Comparison of ENCODE assay signal across 10 cellular contexts in genomic region chr3:170689218-170689874, GRCh38.
DNase-seq lines count a peak whose midpoint lies in the region; ATAC-seq, FAIRE-seq and TF ChIP-seq lines count a peak whose summit lies in the region.
"Had no signal": no experiment of that assay in that cellular context is flagged by ENCODE, and none has a peak within 500 bp of the region (broad histone marks: within the 10 kb centered on the region; RNA-seq: fewer than 3 reads in every experiment).

No MANE protein-coding gene starts in this region.

- no peak for TF ChIP-seq CTCF in fibroblast of pulmonary artery (IDR thresholded peaks at IDR 0.05; ENCODE audit: low read length, missing control alignments)
- TF ChIP-seq CTCF in suprapubic skin (IDR thresholded peaks at IDR 0.05), result no peak
- TF ChIP-seq CTCF in omental fat pad (IDR thresholded peaks at IDR 0.05), result no peak

- DNase-seq in HAP-1 (ENCODE audit: low spot score in 2 of 2) (peak; percentile 76 to 83), RCC 7860 (ENCODE audit: low spot score) (peak; percentile 91), fibroblast of pulmonary artery (ENCODE audit: low read depth) (peak; percentile 87), suprapubic skin (ENCODE audit: low spot score in 2 of 2) (no peak), SHP77 (lab: John Stamatoyannopoulos, UW) (no peak), HUDEP-2 (lab: John Stamatoyannopoulos, UW; ENCODE audit: unreplicated experiment in 76 of 76) (no peak), omental fat pad (ENCODE audit: low spot score) (no peak)
- DNase-seq: naive B cell, NCI-H1092 had no signal

- TF ChIP-seq POLR2A in suprapubic skin (IDR thresholded peaks at IDR 0.05), result no peak

- in situ Hi-C loops in HAP-1 (cut with MboI; ENCODE audit: low sequenced_read_pairs), result loop anchor here (25.0 kb wide), 1 partner anchor 277 kb away; the partner anchor contains the start of gene CLDN11

- peaks cover 26% of the 10 kb centered on the region for H3K4me1 ChIP-seq in HAP-1
- H3K4me1 ChIP-seq in suprapubic skin, result peaks cover 15% of the 10 kb centered on the region

- H3K9me3 ChIP-seq in HAP-1, result no peaks in the 10 kb centered on the region
- no peaks in the 10 kb centered on the region for H3K9me3 ChIP-seq in suprapubic skin

- H3K27me3 ChIP-seq in HAP-1 (ENCODE audit: low read depth) (no peaks in the 10 kb centered on the region), suprapubic skin (no peaks in the 10 kb centered on the region)

- 56% methylated on average over 4 of the region's 4 CpGs for WGBS in suprapubic skin

- H3K36me3 ChIP-seq in HAP-1 (replicated peaks) (no peaks in the 10 kb centered on the region), suprapubic skin (no peaks in the 10 kb centered on the region)

- ATAC-seq in omental fat pad (ENCODE audit: low FRiP score), result no peak
- ATAC-seq in GM21528 (IDR thresholded peaks at IDR 0.05; ENCODE audit: low FRiP score, unreplicated experiment), result no peak

- peak; percentile 65 for FAIRE-seq in RCC 7860 (lab: Jason Lieb, UNC)

- H3K4me3 ChIP-seq in HAP-1 (no peak overlapping the region), fibroblast of pulmonary artery (replicated peaks; ENCODE audit: low read depth, low read length) (no peak overlapping the region), suprapubic skin (no peak overlapping the region)

- peak overlapping the region; percentile 42 for H3K27ac ChIP-seq in suprapubic skin

- TF ChIP-seq EP300 in suprapubic skin (IDR thresholded peaks at IDR 0.05), result no peak

Comparison
In these comparisons a context has a peak if more than half of its experiments do, and no peak if none do; other contexts are left out.
1. DNase-seq: peak in HAP-1 (2 of 2), RCC 7860 (single experiment) and fibroblast of pulmonary artery (single experiment); none in suprapubic skin (0 of 2), SHP77 (0 of 2), HUDEP-2 (0 of 76) and omental fat pad (single experiment).